In genomic region chr5:63831381-63831780, GRCh38 we compare ENCODE assay signal across 16 cellular contexts.
A peak's percentile ranks its signal among the peaks of the same experiment; 100 is the strongest.
DNase-seq lines count a peak whose midpoint lies in the region; ATAC-seq and TF ChIP-seq lines count a peak whose summit lies in the region.
"Had no signal": no experiment of that assay in that cellular context is flagged by ENCODE, and none has a peak within 500 bp of the region (broad histone marks: within the 10 kb centered on the region; RNA-seq: fewer than 3 reads in every experiment).

No MANE protein-coding gene starts in this region.

- no peak overlapping the region for H3K9ac ChIP-seq in mammary epithelial cell (ENCODE audit: insufficient read depth, low read length)
- H3K9ac ChIP-seq: BLaER1 had no signal

- H2AFZ ChIP-seq in mammary epithelial cell (ENCODE audit: low read depth, low read length) = peak overlapping the region; percentile 76
- no peak overlapping the region for H2AFZ ChIP-seq in PC-9

- no peak overlapping the region for H3K27ac ChIP-seq in breast epithelium
- peak overlapping the region; percentile 44 for H3K27ac ChIP-seq in mammary epithelial cell (ENCODE audit: insufficient read depth, low read depth, low read length)
- H3K27ac ChIP-seq in foreskin keratinocyte = no peak overlapping the region
- H3K27ac ChIP-seq in PC-9 = no peak overlapping the region
- H3K27ac ChIP-seq: BLaER1 had no signal

- ATAC-seq in foreskin keratinocyte (peak; percentile 94), GM18868 (IDR thresholded peaks at IDR 0.05; ENCODE audit: unreplicated experiment) (no peak)
- ATAC-seq: CD8-positive, alpha-beta T cell had no signal

- TF ChIP-seq CTCF in MCF 10A (IDR thresholded peaks at IDR 0.05; ENCODE audit: unreplicated experiment) (no peak), breast epithelium (IDR thresholded peaks at IDR 0.05) (no peak), mammary epithelial cell (conservative IDR thresholded peaks at IDR 0.05 in 1 of 2, IDR thresholded peaks at IDR 0.05 in 1 of 2; ENCODE audit: extremely low read depth in 1 of 2, insufficient read depth in 1 of 2, low read depth in 1 of 2, low read length in 2 of 2) (no peak), foreskin keratinocyte (conservative IDR thresholded peaks at IDR 0.05) (no peak), PC-9 (conservative IDR thresholded peaks at IDR 0.05) (no peak)

- H3K4me1 Mint-ChIP-seq in MCF 10A (ENCODE audit: insufficient read depth, unreplicated experiment) = peaks cover 14% of the 10 kb centered on the region
- H3K4me1 Mint-ChIP-seq: CD14-positive monocyte had no signal

- BruUV-seq in MCF 10A (replicated peaks; lab: Mats Ljungman, UMichigan) (no TSS peak), mammary epithelial cell (replicated peaks; lab: Mats Ljungman, UMichigan) (no TSS peak), PC-9 (replicated peaks; lab: Mats Ljungman, UMichigan) (no TSS peak)

- H3K36me3 ChIP-seq in breast epithelium (no peaks in the 10 kb centered on the region), mammary epithelial cell (ENCODE audit: insufficient read depth, low read length) (no peaks in the 10 kb centered on the region), PC-9 (ENCODE audit: low read depth) (no peaks in the 10 kb centered on the region)
- H3K36me3 ChIP-seq: BLaER1 had no signal

- H4K20me1 ChIP-seq in mammary epithelial cell (ENCODE audit: insufficient read depth, low read length) (no peaks in the 10 kb centered on the region), PC-9 (ENCODE audit: insufficient read depth) (no peaks in the 10 kb centered on the region)
- H4K20me1 ChIP-seq: BLaER1 had no signal

- dilution Hi-C loops in mammary epithelial cell (cut with HindIII; ENCODE audit: low sequenced_read_pairs) = no loop called here

- no peak for TF ChIP-seq POLR2A in breast epithelium (IDR thresholded peaks at IDR 0.05)

- H3K27me3 ChIP-seq in breast epithelium = no peaks in the 10 kb centered on the region
- no peaks in the 10 kb centered on the region for H3K27me3 ChIP-seq in mammary epithelial cell (ENCODE audit: insufficient read depth, low read length)
- no peaks in the 10 kb centered on the region for H3K27me3 ChIP-seq in foreskin keratinocyte
- H3K27me3 ChIP-seq in PC-9 (ENCODE audit: insufficient read depth, low read depth) = no peaks in the 10 kb centered on the region
- H3K27me3 ChIP-seq: BLaER1 had no signal

- H3K79me2 ChIP-seq in mammary epithelial cell (ENCODE audit: insufficient read depth, low read length) = no peaks in the 10 kb centered on the region
- no peaks in the 10 kb centered on the region for H3K79me2 ChIP-seq in PC-9 (ENCODE audit: low read depth)

- CTCF ChIA-PET in MCF 10A (lab: Yijun Ruan, JAX) = interaction anchor here (0.6 kb wide), 1 partner anchor 40 kb away, joined by 3 read pairs; no protein-coding TSS in a partner anchor
- CTCF ChIA-PET in mammary epithelial cell (lab: Charles Lee; ENCODE audit: low non-redundant PET) = no interaction called here
- CTCF ChIA-PET in PC-9 (lab: Charles Lee) = no interaction called here

- H3K4me2 ChIP-seq in mammary epithelial cell (ENCODE audit: insufficient read depth, low read depth, low read length) (peak overlapping the region; percentile 17), PC-9 (no peak overlapping the region)
- H3K4me2 ChIP-seq: BLaER1 had no signal

- H3K9me3 Mint-ChIP-seq in MCF 10A (ENCODE audit: unreplicated experiment) = no peaks in the 10 kb centered on the region
- H3K9me3 Mint-ChIP-seq: H9 had no signal

- no peaks in the 10 kb centered on the region for H3K9me3 ChIP-seq in breast epithelium
- H3K9me3 ChIP-seq in mammary epithelial cell (replicated peaks; ENCODE audit: insufficient read depth, low read length) = no peaks in the 10 kb centered on the region
- H3K9me3 ChIP-seq in PC-9 (ENCODE audit: insufficient read depth, low read depth) = no peaks in the 10 kb centered on the region
- H3K9me3 ChIP-seq: BLaER1 had no signal

- DNase-seq in MCF 10A (ENCODE audit: unreplicated experiment) (peak; percentile 56), breast epithelium (ENCODE audit: low spot score in 2 of 2) (no peak), mammary epithelial cell (peak; percentile 42), foreskin keratinocyte (peak; percentile 44 to 68), PC-9 (no peak), COLO829 (ENCODE audit: low spot score) (no peak)
- DNase-seq: 8988T; CD8-positive, alpha-beta T cell; COR-L47; DMS 273 treated with DMSO at 0.1 percent for 48 hours; DMS79; GDM1; H9 had no signal

- in situ Hi-C loops in mammary epithelial cell (cut with MboI; ENCODE audit: low sequenced_read_pairs in 2 of 2) = no loop called here

- intact Hi-C loops in MCF 10A (cut with micrococcal nuclease) (no loop called here), breast epithelium (cut with DNase I; ENCODE audit: low total_unique reads) (no loop called here), mammary epithelial cell (cut with micrococcal nuclease) (no loop called here), PC-9 (cut with micrococcal nuclease; ENCODE audit: unreplicated experiment) (no loop called here)

- peak overlapping the region; percentile 25 for H3K27ac Mint-ChIP-seq in MCF 10A (ENCODE audit: low read depth, unreplicated experiment)
- H3K27ac Mint-ChIP-seq: CD14-positive monocyte; CD8-positive, alpha-beta T cell; H9 had no signal

- H3K36me3 Mint-ChIP-seq in MCF 10A (ENCODE audit: insufficient read depth, unreplicated experiment) = no peaks in the 10 kb centered on the region
- H3K36me3 Mint-ChIP-seq: CD14-positive monocyte; CD8-positive, alpha-beta T cell had no signal

- H3K4me3 Mint-ChIP-seq in MCF 10A (ENCODE audit: unreplicated experiment) = no peak overlapping the region
- H3K4me3 Mint-ChIP-seq: CD14-positive monocyte; CD8-positive, alpha-beta T cell; H9 had no signal

- H3K4me3 ChIP-seq in breast epithelium (no peak overlapping the region), mammary epithelial cell (replicated peaks in 1 of 3; ENCODE audit: insufficient read depth in 1 of 3, low read depth in 2 of 3, low read length in 3 of 3) (no peak overlapping the region), PC-9 (no peak overlapping the region)
- H3K4me3 ChIP-seq: BLaER1 had no signal

- no peaks in the 10 kb centered on the region for H3F3A ChIP-seq in PC-9 (ENCODE audit: insufficient read depth, low read depth)

- no peaks in the 10 kb centered on the region for H3K9me2 ChIP-seq in PC-9 (ENCODE audit: insufficient read depth)

- H3K4me1 ChIP-seq in breast epithelium (no peaks in the 10 kb centered on the region), mammary epithelial cell (ENCODE audit: insufficient read depth, low read length) (peaks cover 9% of the 10 kb centered on the region), foreskin keratinocyte (no peaks in the 10 kb centered on the region), PC-9 (replicated peaks; ENCODE audit: insufficient read depth) (no peaks in the 10 kb centered on the region)
- H3K4me1 ChIP-seq: BLaER1 had no signal

- POLR2A ChIA-PET in MCF 10A (lab: Yijun Ruan, JAX) (no interaction called here), PC-9 (lab: Charles Lee; ENCODE audit: unreplicated experiment) (no interaction called here)

- H3K27me3 Mint-ChIP-seq in MCF 10A (ENCODE audit: insufficient read depth, unreplicated experiment) = no peaks in the 10 kb centered on the region

Comparison
In these comparisons a context has a peak if more than half of its experiments do, and no peak if none do; other contexts are left out.
1. DNase-seq: peak in MCF 10A (single experiment), mammary epithelial cell (single experiment) and foreskin keratinocyte (2 of 2); none in breast epithelium (0 of 2), PC-9 (0 of 2) and COLO829 (single experiment).